ENCODE assay signal across 20 cellular contexts in the genomic region with DNA sequence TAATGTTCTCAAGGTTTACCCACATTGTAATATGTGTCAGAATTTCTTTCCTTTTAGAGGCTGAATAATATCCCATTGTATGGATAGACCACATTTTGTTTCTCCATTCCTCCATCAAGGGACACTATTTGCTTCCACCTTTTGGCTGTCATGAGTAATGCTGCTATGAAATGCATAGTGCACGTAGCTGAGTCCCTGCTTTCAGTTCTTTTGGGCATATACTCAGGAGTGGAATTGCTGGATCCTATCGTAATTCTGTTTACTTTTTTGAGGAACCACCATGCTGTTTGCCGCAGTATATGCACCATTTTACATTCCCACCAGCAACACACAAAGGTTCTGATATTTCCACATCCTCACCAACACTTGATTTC. TPM values are rescaled to one million over a fixed set of nuclear protein-coding genes. Genes with fewer than 3 reads are reported as not detected.
A peak's percentile ranks its signal among the peaks of the same experiment; 100 is the strongest.
DNase-seq lines count a peak whose midpoint lies in the region; ATAC-seq, FAIRE-seq and TF ChIP-seq lines count a peak whose summit lies in the region.
"Had no signal": no experiment of that assay in that cellular context is flagged by ENCODE, and none has a peak within 500 bp of the region (broad histone marks: within the 10 kb centered on the region; RNA-seq: fewer than 3 reads in every experiment).

No MANE protein-coding gene starts in this region.

- no peak overlapping the region for H3K27ac Mint-ChIP-seq in stimulated activated memory B cell treated with anti-CD40 and anti-IgM and Interleukin-4, amounts not matched to agents 10 μg/mL and 1 μg/mL and 100 μg/mL, for 72 hours
- H3K27ac Mint-ChIP-seq: activated B cell treated with CpG ODN at 0.5 μM for 24 hours, nephron progenitor cell had no signal

- no peaks in the 10 kb centered on the region for H3K27me3 ChIP-seq in A673 (replicated peaks; ENCODE audit: insufficient read depth, low read depth, low read length, poor library complexity)
- H3K27me3 ChIP-seq: ascending aorta, gastroesophageal sphincter, right lobe of liver, tibial artery had no signal

- TF ChIP-seq CTCF in A673 (conservative IDR thresholded peaks at IDR 0.05; ENCODE audit: low read depth, low read length) (0 out of 2 replicates have a peak, but pooled peaks have one; percentile 20), epithelial cell of proximal tubule (conservative IDR thresholded peaks at IDR 0.05; ENCODE audit: low read depth, low read length) (peak; percentile 26)

- H3K9me3 Mint-ChIP-seq in stimulated activated memory B cell treated with anti-CD40 and anti-IgM and Interleukin-4, amounts not matched to agents 10 μg/mL and 1 μg/mL and 100 μg/mL, for 72 hours: no peaks in the 10 kb centered on the region
- H3K9me3 Mint-ChIP-seq: activated B cell treated with CpG ODN at 0.5 μM for 24 hours, nephron progenitor cell had no signal

- H3K4me1 ChIP-seq in A673 (ENCODE audit: insufficient read depth, low read length, poor library complexity, severe bottlenecking): no peaks in the 10 kb centered on the region
- H3K4me1 ChIP-seq: ascending aorta, tibial artery had no signal

- peaks cover 7% of the 10 kb centered on the region for H3K4me1 Mint-ChIP-seq in stimulated activated memory B cell treated with anti-CD40 and anti-IgM and Interleukin-4, amounts not matched to agents 10 μg/mL and 1 μg/mL and 100 μg/mL, for 72 hours
- H3K4me1 Mint-ChIP-seq: activated B cell treated with CpG ODN at 0.5 μM for 24 hours had no signal

- no peak overlapping the region for H3K4me3 Mint-ChIP-seq in stimulated activated memory B cell treated with anti-CD40 and anti-IgM and Interleukin-4, amounts not matched to agents 10 μg/mL and 1 μg/mL and 100 μg/mL, for 72 hours
- H3K4me3 Mint-ChIP-seq: activated B cell treated with CpG ODN at 0.5 μM for 24 hours, nephron progenitor cell had no signal

- CTCF ChIA-PET in A673 (lab: Charles Lee): no interaction called here

- peaks cover 6% of the 10 kb centered on the region for H3K36me3 Mint-ChIP-seq in stimulated activated memory B cell treated with anti-CD40 and anti-IgM and Interleukin-4, amounts not matched to agents 10 μg/mL and 1 μg/mL and 100 μg/mL, for 72 hours

- POLR2A ChIA-PET in A673 (lab: Charles Lee; ENCODE audit: low non-redundant PET): no interaction called here

- H3K4me3 ChIP-seq in A673 (ENCODE audit: low read depth, low read length, poor library complexity, severe bottlenecking) (no peak overlapping the region), epithelial cell of proximal tubule (ENCODE audit: low read depth, low read length) (no peak overlapping the region)
- H3K4me3 ChIP-seq: ascending aorta, gastroesophageal sphincter, right lobe of liver, tibial artery had no signal

- intact Hi-C loops in A673 (cut with micrococcal nuclease; ENCODE audit: unreplicated experiment): loop anchor here (5.0 kb wide), 1 partner anchor 80 kb away; no protein-coding TSS in a partner anchor

- no TSS peak for BruUV-seq in A673 (replicated peaks; lab: Mats Ljungman, UMichigan)

- FAIRE-seq in G401.6 (lab: Jason Lieb, UNC): peak; percentile 28
- FAIRE-seq: RCC 7860 had no signal

- H3K9me3 ChIP-seq in A673 (ENCODE audit: low read depth, low read length, poor library complexity, severe bottlenecking): no peaks in the 10 kb centered on the region
- H3K9me3 ChIP-seq: ascending aorta, gastroesophageal sphincter, right lobe of liver, tibial artery had no signal

- no peak overlapping the region for H3K27ac ChIP-seq in A673 (ENCODE audit: low read depth, low read length, poor library complexity, severe bottlenecking)
- H3K27ac ChIP-seq: ascending aorta, gastroesophageal sphincter, KMS-11, right lobe of liver, tibial artery had no signal

- H3K36me3 ChIP-seq in A673 (ENCODE audit: insufficient read depth, low read length, poor library complexity, severe bottlenecking): no peaks in the 10 kb centered on the region
- H3K36me3 ChIP-seq: right lobe of liver had no signal

- no peaks in the 10 kb centered on the region for H3K27me3 Mint-ChIP-seq in stimulated activated memory B cell treated with anti-CD40 and anti-IgM and Interleukin-4, amounts not matched to agents 10 μg/mL and 1 μg/mL and 100 μg/mL, for 72 hours
- H3K27me3 Mint-ChIP-seq: activated B cell treated with CpG ODN at 0.5 μM for 24 hours had no signal

- DNase-seq in A673 (ENCODE audit: low spot score): no peak
- DNase-seq in OCI-M1 (lab: John Stamatoyannopoulos, UW): peak; percentile 56
- DNase-seq in epithelial cell of proximal tubule (ENCODE audit: low read depth): no peak
- no peak for DNase-seq in NCI-H2171 (lab: John Stamatoyannopoulos, UW)
- DNase-seq: activated B cell treated with CpG ODN at 0.5 μM for 24 hours; mesenchymal stem cell; NCI-H1694; NCI-H510A treated with DMSO at 0.1 percent for 48 hours; nephron progenitor cell; right lobe of liver; stimulated activated CD4-positive, alpha-beta T cell treated with anti-CD3 and anti-CD28 coated beads, Interleukin-4, amount 100 ng/mL, for 24 hours; tibial artery had no signal

- ATAC-seq in stimulated activated memory B cell treated with anti-CD40 and anti-IgM and Interleukin-4, amounts not matched to agents 10 μg/mL and 1 μg/mL and 100 μg/mL, for 72 hours: no peak
- ATAC-seq in GM19467 (IDR thresholded peaks at IDR 0.05; ENCODE audit: unreplicated experiment) (no peak), GM19023 (IDR thresholded peaks at IDR 0.05; ENCODE audit: unreplicated experiment) (no peak)
- ATAC-seq: gastroesophageal sphincter, right lobe of liver had no signal

RNA-seq across cellular contexts. Expression of a gene that starts 60.0 kb away (rescaled TPM):
- total RNA-seq in A673 (2021) (not detected in 2 replicates), epithelial cell of proximal tubule (not detected in 2 replicates)
